In the genomic region with DNA sequence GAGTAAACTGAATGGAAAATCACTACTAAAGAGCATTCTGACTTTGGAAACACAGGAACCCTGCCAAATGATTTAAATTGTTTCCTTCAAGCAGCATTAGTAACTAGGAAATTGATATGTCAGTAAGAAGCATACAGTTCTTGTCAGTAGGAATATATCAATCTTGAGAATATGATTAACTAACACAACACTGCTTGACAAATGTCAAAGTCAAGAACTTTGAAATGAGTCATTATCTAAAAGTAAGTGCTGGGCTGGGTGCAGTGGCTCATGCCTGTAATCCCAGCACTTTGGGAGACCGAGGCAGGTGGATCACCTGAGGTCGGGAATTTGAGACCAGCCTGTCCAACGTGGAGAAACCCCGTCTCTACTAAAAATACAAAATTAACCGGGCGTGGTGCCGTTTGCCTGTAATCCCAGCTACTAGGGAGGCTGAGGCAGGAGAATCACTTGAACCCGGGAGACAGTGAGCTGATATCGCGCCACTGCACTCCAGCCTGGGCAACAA, we compare ENCODE assay signal across 3 cellular contexts. TPM values are rescaled to one million over a fixed set of nuclear protein-coding genes. Genes with fewer than 3 reads are reported as not detected.
"Had no signal": no experiment of that assay in that cellular context is flagged by ENCODE, and none has a peak within 500 bp of the region (broad histone marks: within the 10 kb centered on the region; RNA-seq: fewer than 3 reads in every experiment).

No MANE protein-coding gene starts in this region.

RNA-seq across cellular contexts. Expression of a gene that starts 7.0 kb away (rescaled TPM):
- total RNA-seq: NCI-H460, OCI-LY7, PC-9 had no signal
